9 cellular contexts compared by ENCODE assay signal in the genomic region with DNA sequence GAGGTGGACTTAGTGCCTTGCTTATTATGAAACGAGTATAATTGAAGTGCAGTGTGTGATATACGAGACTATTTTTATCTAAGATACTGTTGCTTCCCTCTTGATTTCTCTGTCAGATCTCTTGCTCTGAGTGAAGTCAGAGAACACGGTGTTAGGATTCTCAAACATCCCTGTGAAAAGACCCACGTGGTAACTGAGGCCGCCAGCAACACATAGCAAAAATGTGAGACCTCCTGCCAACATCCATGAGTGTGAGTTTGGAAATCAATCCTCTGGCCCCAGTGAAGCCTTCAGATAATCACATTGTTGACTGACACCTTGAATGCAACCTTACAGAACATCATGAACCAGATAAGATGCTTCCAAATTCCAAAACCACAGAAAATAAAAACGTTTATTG.
"Had no signal": no experiment of that assay in that cellular context is flagged by ENCODE, and none has a peak within 500 bp of the region (broad histone marks: within the 10 kb centered on the region; RNA-seq: fewer than 3 reads in every experiment).

No MANE protein-coding gene starts in this region.

- H3K9me3 ChIP-seq: stomach had no signal

- H3K27ac ChIP-seq: skin epidermis, stomach had no signal

- DNase-seq: activated CD4-positive, alpha-beta T cell treated with anti-CD3 and anti-CD28 coated beads, Interleukin-2, amount 50 U/mL, for 48 hours; activated CD4-positive, CD25-positive, alpha-beta regulatory T cell treated with anti-CD3 and anti-CD28 coated beads, Interleukin-2, amount 50 U/mL, for 72 hours; activated naive CD4-positive, alpha-beta T cell; central memory CD4-positive, alpha-beta T cell; cortex of kidney; effector CD8-positive, alpha-beta T cell; stomach; T-helper 9 cell had no signal

- H3K27me3 ChIP-seq: stomach had no signal

- H3K4me1 ChIP-seq: stomach had no signal

- H3K36me3 ChIP-seq: stomach had no signal

- H3K4me3 ChIP-seq: skin epidermis, stomach had no signal
